Comparison of ENCODE assay signal across 26 cellular contexts in the genomic region with DNA sequence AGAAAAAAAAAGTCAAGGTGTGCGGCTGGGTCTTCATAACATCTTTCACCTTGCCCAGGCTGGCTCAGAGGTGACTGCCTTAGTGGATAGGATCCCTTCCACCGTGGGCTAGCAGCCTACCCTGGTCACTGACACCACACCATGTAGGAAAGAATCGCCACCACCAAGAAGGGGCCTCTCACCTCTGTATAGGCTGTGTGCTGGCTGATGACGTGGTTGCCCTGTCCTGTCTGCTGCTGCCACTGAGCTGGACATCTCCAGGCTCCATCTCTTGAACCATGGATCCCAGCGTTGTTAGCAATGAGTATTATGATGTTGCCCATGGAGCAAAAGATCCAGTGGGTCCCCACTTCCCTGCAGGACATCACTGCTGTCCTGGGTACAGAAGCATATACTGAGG. TPM values are rescaled to one million over a fixed set of nuclear protein-coding genes. Genes with fewer than 3 reads are reported as not detected.
"Had no signal": no experiment of that assay in that cellular context is flagged by ENCODE, and none has a peak within 500 bp of the region (broad histone marks: within the 10 kb centered on the region; RNA-seq: fewer than 3 reads in every experiment).

A gene with protein sequence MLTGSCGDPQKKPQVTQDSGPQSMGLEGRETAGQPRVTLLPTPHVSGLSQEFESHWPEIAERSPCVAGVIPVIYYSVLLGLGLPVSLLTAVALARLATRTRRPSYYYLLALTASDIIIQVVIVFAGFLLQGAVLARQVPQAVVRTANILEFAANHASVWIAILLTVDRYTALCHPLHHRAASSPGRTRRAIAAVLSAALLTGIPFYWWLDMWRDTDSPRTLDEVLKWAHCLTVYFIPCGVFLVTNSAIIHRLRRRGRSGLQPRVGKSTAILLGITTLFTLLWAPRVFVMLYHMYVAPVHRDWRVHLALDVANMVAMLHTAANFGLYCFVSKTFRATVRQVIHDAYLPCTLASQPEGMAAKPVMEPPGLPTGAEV (plus strand): TSS at position 301 of the 400 bp plus-strand sequence. CDS start 2,035 bp downstream, outside the sequence.

- H3K9me3 Mint-ChIP-seq: activated CD4-positive, alpha-beta T cell treated with anti-CD3 and anti-CD28 coated beads, Interleukin-2, amount 10 ng/mL, durations not matched to agents 7 days and 5 days; dendritic cell treated with granulocyte-macrophage colony-stimulating factor and Interleukin-4, amounts not matched to agents 40 ng/mL and 50 ng/mL, for 4 days; natural killer cell treated with Interleukin-12 subunit alpha and Interleukin-12 subunit beta and Interleukin-15 and Interleukin-18, amount 100 ng/mL, for 72 hours had no signal

- H3K4me3 Mint-ChIP-seq: activated CD4-positive, alpha-beta T cell treated with anti-CD3 and anti-CD28 coated beads, Interleukin-2, amount 10 ng/mL, durations not matched to agents 7 days and 5 days; dendritic cell treated with granulocyte-macrophage colony-stimulating factor and Interleukin-4, amounts not matched to agents 40 ng/mL and 50 ng/mL, for 4 days had no signal

- H3K4me1 ChIP-seq: adrenal gland, ascending aorta had no signal

- H3K27me3 Mint-ChIP-seq: natural killer cell treated with Interleukin-12 subunit alpha and Interleukin-12 subunit beta and Interleukin-15 and Interleukin-18, amount 100 ng/mL, for 72 hours had no signal

- DNase-seq: activated CD4-positive, alpha-beta T cell treated with anti-CD3 and anti-CD28 coated beads, Interleukin-2, amount 10 ng/mL, durations not matched to agents 7 days and 5 days; activated CD4-positive, CD25-positive, alpha-beta regulatory T cell treated with anti-CD3 and anti-CD28 coated beads, Interleukin-2, amount 50 U/mL, for 72 hours; activated naive CD4-positive, alpha-beta T cell; activated T-cell treated with anti-CD3 and anti-CD28 coated beads, Interleukin-2, amount 50 U/mL, for 1 hour; adrenal gland; brain microvascular endothelial cell; caudate nucleus; effector CD4-positive, alpha-beta T cell; midbrain; nucleus accumbens; posterior cingulate gyrus; small intestine; stimulated activated CD4-positive, alpha-beta T cell treated with anti-CD3 and anti-CD28 coated beads, Interleukin-2, amount 100 ng/mL, for 48 hours; stimulated activated naive CD4-positive, alpha-beta T cell treated with Interleukin-2 at 50 U/mL for 16 hours; upper lobe of left lung; WERI-Rb-1 had no signal

- H3K36me3 ChIP-seq: adrenal gland, ascending aorta, brain microvascular endothelial cell, thoracic aorta, upper lobe of left lung, WERI-Rb-1 had no signal

- H3K27me3 ChIP-seq: adrenal gland, ascending aorta, brain microvascular endothelial cell had no signal

- ATAC-seq: left lobe of liver; natural killer cell treated with Interleukin-12 subunit alpha and Interleukin-12 subunit beta and Interleukin-15 and Interleukin-18, amount 100 ng/mL, for 72 hours; sciatic nerve had no signal

- H3K9me3 ChIP-seq: adrenal gland, ascending aorta, thoracic aorta, upper lobe of left lung had no signal

- H3K27ac ChIP-seq: adrenal gland, ascending aorta, brain microvascular endothelial cell, thoracic aorta, upper lobe of left lung, WERI-Rb-1 had no signal

- H3K27ac Mint-ChIP-seq: activated CD4-positive, alpha-beta T cell treated with anti-CD3 and anti-CD28 coated beads, Interleukin-2, amount 10 ng/mL, durations not matched to agents 7 days and 5 days; activated naive CD8-positive, alpha-beta T cell; natural killer cell treated with Interleukin-12 subunit alpha and Interleukin-12 subunit beta and Interleukin-15 and Interleukin-18, amount 100 ng/mL, for 72 hours had no signal

- H3K4me3 ChIP-seq: adrenal gland, ascending aorta, thoracic aorta, upper lobe of left lung had no signal

- H3K36me3 Mint-ChIP-seq: activated naive CD8-positive, alpha-beta T cell; natural killer cell treated with Interleukin-12 subunit alpha and Interleukin-12 subunit beta and Interleukin-15 and Interleukin-18, amount 100 ng/mL, for 72 hours had no signal

RNA-seq across cellular contexts. Expression of the gene that starts here (rescaled TPM):
- total RNA-seq: activated CD4-positive, alpha-beta T cell treated with anti-CD3 and anti-CD28 coated beads, Interleukin-2, amount 10 ng/mL, durations not matched to agents 7 days and 5 days; adrenal gland; ascending aorta; epithelial cell of proximal tubule; fibroblast of villous mesenchyme; kidney epithelial cell; left lobe of liver; natural killer cell treated with Interleukin-12 subunit alpha and Interleukin-12 subunit beta and Interleukin-15 and Interleukin-18, amount 100 ng/mL, for 72 hours; thoracic aorta had no signal
